17 cellular contexts compared by ENCODE assay signal in the genomic region with DNA sequence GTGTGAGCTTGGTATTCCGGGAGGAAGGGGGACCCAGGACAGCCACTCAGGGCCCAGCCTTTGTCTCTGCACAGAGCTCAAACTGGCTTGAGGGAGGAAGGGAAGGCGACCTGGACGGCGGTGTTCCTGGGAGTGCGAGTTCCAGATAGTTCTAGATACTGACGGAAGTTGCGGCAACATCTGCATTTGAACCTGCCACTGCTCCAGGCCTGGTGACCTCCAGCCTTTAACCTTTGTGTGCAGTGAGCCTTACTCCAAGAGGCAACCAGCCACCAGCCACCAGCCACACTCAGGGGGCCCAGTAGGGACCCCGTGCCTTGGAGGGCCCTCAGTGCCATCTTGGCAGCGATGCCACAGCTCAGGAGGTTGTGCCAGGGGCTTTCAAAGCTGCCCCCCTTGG.
"Had no signal": no experiment of that assay in that cellular context is flagged by ENCODE, and none has a peak within 500 bp of the region (broad histone marks: within the 10 kb centered on the region; RNA-seq: fewer than 3 reads in every experiment).

No MANE protein-coding gene starts in this region.

- H2AFZ ChIP-seq: hepatocyte had no signal

- H3K27me3 ChIP-seq: body of pancreas, colonic mucosa, esophagus muscularis mucosa, hepatocyte, upper lobe of left lung had no signal

- H3K9me3 Mint-ChIP-seq: activated naive CD4-positive, alpha-beta T cell treated with anti-CD3 and anti-CD28 coated beads, Interleukin-2, amount 50 U/mL, for 24 hours; nephron progenitor cell; stimulated activated naive CD8-positive, alpha-beta T cell treated with anti-CD3 and anti-CD28 coated beads, Interleukin-15, Interleukin-2, amounts not matched to agents 100 ng/mL and 50 ng/mL, for 24 hours had no signal

- H3K4me3 Mint-ChIP-seq: activated naive CD4-positive, alpha-beta T cell treated with anti-CD3 and anti-CD28 coated beads, Interleukin-2, amount 50 U/mL, for 24 hours; nephron progenitor cell; stimulated activated naive CD8-positive, alpha-beta T cell treated with anti-CD3 and anti-CD28 coated beads, Interleukin-15, Interleukin-2, amounts not matched to agents 100 ng/mL and 50 ng/mL, for 24 hours had no signal

- H3K27ac ChIP-seq: body of pancreas, colonic mucosa, esophagus muscularis mucosa, hepatocyte had no signal

- H3K36me3 ChIP-seq: colonic mucosa, esophagus muscularis mucosa, upper lobe of left lung had no signal

- ATAC-seq: body of pancreas, sciatic nerve had no signal

- H3K9me3 ChIP-seq: body of pancreas, colonic mucosa, esophagus muscularis mucosa, upper lobe of left lung had no signal

- H3K4me3 ChIP-seq: body of pancreas, colonic mucosa, esophagus muscularis mucosa, hepatocyte, upper lobe of left lung had no signal

- H3K27ac Mint-ChIP-seq: activated naive CD4-positive, alpha-beta T cell treated with anti-CD3 and anti-CD28 coated beads, Interleukin-2, amount 50 U/mL, for 24 hours; nephron progenitor cell; stimulated activated naive CD8-positive, alpha-beta T cell treated with anti-CD3 and anti-CD28 coated beads, Interleukin-15, Interleukin-2, amounts not matched to agents 100 ng/mL and 50 ng/mL, for 24 hours had no signal

- H3K79me2 ChIP-seq: hepatocyte had no signal

- H3K27me3 Mint-ChIP-seq: activated naive CD4-positive, alpha-beta T cell treated with anti-CD3 and anti-CD28 coated beads, Interleukin-2, amount 50 U/mL, for 24 hours; stimulated activated naive CD8-positive, alpha-beta T cell treated with anti-CD3 and anti-CD28 coated beads, Interleukin-15, Interleukin-2, amounts not matched to agents 100 ng/mL and 50 ng/mL, for 24 hours had no signal

- H3K36me3 Mint-ChIP-seq: activated naive CD4-positive, alpha-beta T cell treated with anti-CD3 and anti-CD28 coated beads, Interleukin-2, amount 50 U/mL, for 24 hours had no signal

- H3K4me2 ChIP-seq: hepatocyte had no signal

- FAIRE-seq: keratinocyte had no signal

- DNase-seq: activated CD4-positive, alpha-beta T cell treated with anti-CD3 and anti-CD28 coated beads, Interleukin-2, amount 50 U/mL, for 48 hours; activated CD4-positive, CD25-positive, alpha-beta regulatory T cell treated with anti-CD3 and anti-CD28 coated beads, Interleukin-2, amount 50 U/mL, for 72 hours; activated CD8-positive, alpha-beta memory T cell treated with anti-CD3 and anti-CD28 coated beads, Interleukin-2, amount 50 U/mL, for 4 hours; activated effector memory CD4-positive, alpha-beta T cell treated with anti-CD3 and anti-CD28 coated beads, Interleukin-2, amount 50 U/mL, for 16 hours; activated T-cell treated with anti-CD3 and anti-CD28 coated beads, Interleukin-2, amount 50 U/mL, for 48 hours; body of pancreas; caudate nucleus; nephron progenitor cell; T1000 had no signal
